In the genomic region with DNA sequence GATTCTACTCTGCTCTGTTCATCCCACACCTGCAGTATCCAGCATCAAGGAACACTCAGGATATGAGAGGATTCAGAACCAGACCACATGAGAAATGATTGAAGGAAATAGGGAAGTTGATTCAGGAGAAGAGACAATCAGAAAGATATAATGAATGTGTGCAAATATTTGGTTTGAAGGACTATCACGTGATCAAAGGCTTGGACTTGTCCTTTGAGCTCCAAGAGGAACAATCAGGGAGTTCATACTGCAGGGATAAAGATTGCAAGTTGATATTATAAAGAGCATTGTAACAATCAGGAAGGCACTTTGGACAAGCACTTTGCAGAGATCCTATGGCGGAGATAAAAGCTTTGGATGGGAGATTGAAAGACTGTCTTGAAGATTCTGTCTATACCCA, we compare ENCODE assay signal across 23 cellular contexts. TPM values are rescaled to one million over a fixed set of nuclear protein-coding genes. Genes with fewer than 3 reads are reported as not detected.
A peak's percentile ranks its signal among the peaks of the same experiment; 100 is the strongest.
DNase-seq lines count a peak whose midpoint lies in the region; TF ChIP-seq lines count a peak whose summit lies in the region.
"Had no signal": no experiment of that assay in that cellular context is flagged by ENCODE, and none has a peak within 500 bp of the region (broad histone marks: within the 10 kb centered on the region; RNA-seq: fewer than 3 reads in every experiment).

No MANE protein-coding gene starts in this region.

- no peak for TF ChIP-seq RAD21 in liver (IDR thresholded peaks at IDR 0.05)

- H3K27ac Mint-ChIP-seq in immature natural killer cell: no peak overlapping the region
- H3K27ac Mint-ChIP-seq in osteocyte (ENCODE audit: unreplicated experiment): no peak overlapping the region
- H3K27ac Mint-ChIP-seq: CD14-positive monocyte, IgD-negative memory B cell had no signal

- peaks cover 0 to 15% (median 5%) of the 10 kb centered on the region in 4 donors for H3K4me1 ChIP-seq in liver (ENCODE audit: control insufficient read depth in 4 of 4, insufficient read depth in 4 of 4, low read length in 3 of 4)

- no peak overlapping the region for H3K9ac ChIP-seq in liver (ENCODE audit: low read depth in 1 of 2, low read length in 2 of 2)

- H3K9me3 Mint-ChIP-seq in immature natural killer cell: no peaks in the 10 kb centered on the region
- H3K9me3 Mint-ChIP-seq in osteocyte (ENCODE audit: unreplicated experiment): no peaks in the 10 kb centered on the region
- H3K9me3 Mint-ChIP-seq: CD14-positive monocyte, IgD-negative memory B cell had no signal

- H3K27ac ChIP-seq in caudate nucleus (ENCODE audit: low read depth, low read length): peak overlapping the region; percentile 83
- H3K27ac ChIP-seq in liver (ENCODE audit: low read depth in 1 of 2, low read length in 2 of 2): no peak overlapping the region
- H3K27ac ChIP-seq: 22Rv1 had no signal

- H3K4me1 Mint-ChIP-seq in immature natural killer cell: peaks cover 12 to 15% of the 10 kb centered on the region in 2 donors
- H3K4me1 Mint-ChIP-seq in osteocyte (ENCODE audit: unreplicated experiment): peaks cover 7% of the 10 kb centered on the region

- no peaks in the 10 kb centered on the region for H3K9me3 ChIP-seq in liver (ENCODE audit: control insufficient read depth in 4 of 4, low read length in 3 of 4)
- H3K9me3 ChIP-seq: MG63 had no signal

- H3K27me3 ChIP-seq in liver (ENCODE audit: control insufficient read depth in 4 of 4, insufficient read depth in 4 of 4, low read length in 3 of 4): no peaks in the 10 kb centered on the region

- no peaks in the 10 kb centered on the region for H3K36me3 Mint-ChIP-seq in immature natural killer cell
- no peaks in the 10 kb centered on the region for H3K36me3 Mint-ChIP-seq in osteocyte (ENCODE audit: unreplicated experiment)
- H3K36me3 Mint-ChIP-seq: CD14-positive monocyte had no signal

- DNase-seq in DMS53 (lab: John Stamatoyannopoulos, UW) (peak; percentile 44), DMS53 treated with DMSO at 0.1 percent for 48 hours (lab: John Stamatoyannopoulos, UW; ENCODE audit: unreplicated experiment) (no peak), caudate nucleus (lab: John Stamatoyannopoulos, UW) (no peak), mucosa of gallbladder (ENCODE audit: low spot score) (no peak), immature natural killer cell (no peak), NCI-H146 treated with DMSO at 0.1 percent for 48 hours (lab: John Stamatoyannopoulos, UW; ENCODE audit: unreplicated experiment) (no peak), osteocyte (ENCODE audit: extremely low spot score, unreplicated experiment) (no peak)
- DNase-seq: COR-L47; GF-D8; Kasumi-1; MG63; NCI-H1048; NCI-H1436; NCI-H2029; NCI-H2171 treated with DMSO at 0.1 percent for 48 hours; NCI-H748 treated with DMSO at 0.1 percent for 48 hours; NK-92 treated with Interleukin-12 subunit alpha and Interleukin-12 subunit beta, amount 100 ng/mL, for 24 hours had no signal

- TF ChIP-seq CTCF in liver (IDR thresholded peaks at IDR 0.05; ENCODE audit: low read depth, low read length, missing input control) (no peak), osteocyte (IDR thresholded peaks at IDR 0.05) (no peak)

- H3K27me3 Mint-ChIP-seq in immature natural killer cell (ENCODE audit: low read depth in 3 of 3) (peaks cover 1 to 14% (median 5%) of the 10 kb centered on the region in 3 donors), osteocyte (ENCODE audit: unreplicated experiment) (peaks cover 57% of the 10 kb centered on the region)

- H3K4me3 ChIP-seq in liver (ENCODE audit: low read depth in 1 of 3, low read length in 3 of 3): no peak overlapping the region
- H3K4me3 ChIP-seq: MG63 had no signal

- H3K36me3 ChIP-seq in liver (ENCODE audit: control insufficient read depth in 4 of 4, insufficient read depth in 3 of 4, low read depth in 1 of 4, low read length in 3 of 4): no peaks in the 10 kb centered on the region
- H3K36me3 ChIP-seq: MG63 had no signal

- H3K4me3 Mint-ChIP-seq in immature natural killer cell (no peak overlapping the region), osteocyte (ENCODE audit: unreplicated experiment) (no peak overlapping the region)
- H3K4me3 Mint-ChIP-seq: CD14-positive monocyte, IgD-negative memory B cell had no signal

- 52% methylated on average over 2 of the region's 2 CpGs for WGBS in liver

TF ChIP-seq in liver, 16 proteins besides CTCF, POLR2A, EP300 and RAD21:
- TF ChIP-seq GABPA (IDR thresholded peaks at IDR 0.05 in 1 of 2, conservative IDR thresholded peaks at IDR 0.05 in 1 of 2) (no peak), JUND (IDR thresholded peaks at IDR 0.05) (no peak), RXRA (IDR thresholded peaks at IDR 0.05) (peak in 1 of 2 donors; percentile 5), HNF4A (conservative IDR thresholded peaks at IDR 0.05) (peak; percentile 37 to 47)

RNA-seq across cellular contexts. Expression of gene PIGM, which starts 13.9 kb away (rescaled TPM):
- total RNA-seq in liver (1 to 10 TPM; 3.5 to 3.8 TPM), mucosa of gallbladder (7.9 TPM), osteocyte (7.6 and 7.7 TPM in 2 replicates)
- polyA plus RNA-seq in liver (1 to 10 TPM; 2.9 to 4.2 TPM), immature natural killer cell (1 to 10 TPM; 2.1 to 3.3 (median 3.0) TPM)

RNA-seq across cellular contexts. Expression of gene KCNJ10, which starts 24.3 kb away (rescaled TPM):
- 1 to 10 TPM in 1 of 2 donors, under 1 TPM in 1; 0.50 to 1.6 TPM for total RNA-seq in liver
- under 1 TPM; 0.48 to 0.53 TPM for polyA plus RNA-seq in liver
- not detected for total RNA-seq in mucosa of gallbladder
- polyA plus RNA-seq in immature natural killer cell: not detected
- not detected in 2 replicates for total RNA-seq in osteocyte
- total RNA-seq: Right ventricle myocardium inferior had no signal
- polyA plus RNA-seq: AG04450, CD14-positive monocyte, IgD-negative memory B cell had no signal

RNA-seq across cellular contexts. Expression of gene KCNJ9, which starts 35.7 kb away (rescaled TPM):
- total RNA-seq in liver: not detected
- polyA plus RNA-seq in liver: not detected
- total RNA-seq in mucosa of gallbladder: not detected
- not detected for polyA plus RNA-seq in immature natural killer cell
- total RNA-seq in osteocyte: not detected in 2 replicates
- total RNA-seq: Right ventricle myocardium inferior had no signal
- polyA plus RNA-seq: AG04450, CD14-positive monocyte, IgD-negative memory B cell had no signal

RNA-seq across cellular contexts. Expression of gene IGSF8, which starts 52.8 kb away (rescaled TPM):
- 10 to 100 TPM in 1 of 2 donors, 1 to 10 TPM in 1; 9.8 to 24.3 TPM for total RNA-seq in liver
- 10 to 100 TPM; 17.5 to 23.0 TPM for polyA plus RNA-seq in liver
- 81.7 TPM for total RNA-seq in mucosa of gallbladder
- polyA plus RNA-seq in immature natural killer cell: 10 to 100 TPM; 29.1 to 57.4 (median 40.5) TPM
- 24.0 and 26.6 TPM in 2 replicates for total RNA-seq in osteocyte
